In the genomic region with DNA sequence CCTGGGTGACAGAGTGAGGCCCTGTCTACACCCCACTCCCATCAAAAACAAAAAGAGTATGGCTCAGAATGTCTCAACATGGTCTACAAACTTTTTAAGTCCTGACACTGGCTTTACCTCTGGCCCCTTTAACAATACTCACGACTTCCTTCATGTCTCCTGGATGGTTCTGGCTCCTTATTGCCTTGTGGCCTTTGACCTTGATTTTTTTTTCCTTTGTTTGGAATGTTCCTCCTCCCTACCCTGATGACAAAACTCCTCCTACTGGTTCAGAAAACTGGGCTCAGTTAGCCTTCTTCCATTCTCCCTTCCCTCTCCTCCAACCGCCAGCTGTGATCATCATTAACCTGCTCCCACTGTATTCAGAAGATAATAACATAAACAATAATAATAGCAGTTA, we compare ENCODE assay signal across 18 cellular contexts. TPM values are rescaled to one million over a fixed set of nuclear protein-coding genes. Genes with fewer than 3 reads are reported as not detected.
A peak's percentile ranks its signal among the peaks of the same experiment; 100 is the strongest.
DNase-seq lines count a peak whose midpoint lies in the region; TF ChIP-seq lines count a peak whose summit lies in the region.
"Had no signal": no experiment of that assay in that cellular context is flagged by ENCODE, and none has a peak within 500 bp of the region (broad histone marks: within the 10 kb centered on the region; RNA-seq: fewer than 3 reads in every experiment).

No MANE protein-coding gene starts in this region.

- DNase-seq in Caki2 (ENCODE audit: low read depth) (peak; percentile 44), LoVo (ENCODE audit: low spot score) (peak; percentile 57), endothelial cell (ENCODE audit: low spot score) (no peak), progenitor cell of endocrine pancreas (ENCODE audit: low spot score, unreplicated experiment) (no peak), foreskin melanocyte (no peak), DMS 273 (lab: John Stamatoyannopoulos, UW; ENCODE audit: unreplicated experiment) (no peak), NCI-H2081 treated with DMSO at 0.1 percent for 48 hours (lab: John Stamatoyannopoulos, UW) (no peak)
- DNase-seq in activated CD4-positive, alpha-beta T cell treated with anti-CD3 and anti-CD28 coated beads, Interleukin-2, amount 50 U/mL, for 48 hours: no peak
- DNase-seq: CD8-positive, alpha-beta memory T cell; DMS79; GM23248; IMR-90; NCI-H1694; NCI-H2081; NCI-H2171 treated with DMSO at 0.1 percent for 48 hours; NCI-H524 treated with DMSO at 0.1 percent for 48 hours; OCI-M1; SJCRH30 had no signal

- H3K27ac Mint-ChIP-seq in endothelial cell (ENCODE audit: unreplicated experiment) (peak overlapping the region; percentile 21), progenitor cell of endocrine pancreas (peak overlapping the region; percentile 17)

- H3K4me3 Mint-ChIP-seq in endothelial cell (ENCODE audit: unreplicated experiment): peak overlapping the region; percentile 22
- no peak overlapping the region for H3K4me3 Mint-ChIP-seq in progenitor cell of endocrine pancreas (ENCODE audit: low read depth)
- H3K4me3 Mint-ChIP-seq: CD8-positive, alpha-beta memory T cell had no signal

- in situ Hi-C loops in Caki2 (cut with HindIII; ENCODE audit: low pct_unique_long_range_greater_than_20kb, low sequenced_read_pairs): no loop called here

- H3K9me3 Mint-ChIP-seq in endothelial cell (ENCODE audit: unreplicated experiment): no peaks in the 10 kb centered on the region
- peaks cover 3% of the 10 kb centered on the region for H3K9me3 Mint-ChIP-seq in progenitor cell of endocrine pancreas (ENCODE audit: low read depth)
- H3K9me3 Mint-ChIP-seq: CD8-positive, alpha-beta memory T cell had no signal

- peaks cover 3% of the 10 kb centered on the region for H3K4me1 Mint-ChIP-seq in endothelial cell (ENCODE audit: unreplicated experiment)
- peaks cover 20% of the 10 kb centered on the region for H3K4me1 Mint-ChIP-seq in progenitor cell of endocrine pancreas (ENCODE audit: low read depth)

- H3K27me3 Mint-ChIP-seq in endothelial cell (ENCODE audit: unreplicated experiment) (peaks cover 5% of the 10 kb centered on the region), progenitor cell of endocrine pancreas (no peaks in the 10 kb centered on the region)

- TF ChIP-seq CTCF in endothelial cell (IDR thresholded peaks at IDR 0.05; ENCODE audit: unreplicated experiment) (no peak), progenitor cell of endocrine pancreas (IDR thresholded peaks at IDR 0.05; ENCODE audit: unreplicated experiment) (no peak)

- H3K36me3 Mint-ChIP-seq in endothelial cell (ENCODE audit: low read depth, unreplicated experiment) (no peaks in the 10 kb centered on the region), progenitor cell of endocrine pancreas (ENCODE audit: insufficient read depth) (no peaks in the 10 kb centered on the region)

RNA-seq across cellular contexts. Expression of a gene that starts 4.6 kb away (rescaled TPM):
- total RNA-seq in Caki2 (2014; rRNA removed; shearing (Covaris generic); ENCODE audit: low replicate concordance): 16.2 and 17.5 TPM in 2 replicates
- total RNA-seq in endothelial cell (ENCODE audit: unreplicated experiment) (24.1 TPM), progenitor cell of endocrine pancreas (61.1 and 61.5 TPM in 2 replicates)

RNA-seq across cellular contexts. Expression of a gene that starts 59.5 kb away (rescaled TPM):
- total RNA-seq in Caki2 (2014; rRNA removed; shearing (Covaris generic); ENCODE audit: low replicate concordance): 7.1 and 9.4 TPM in 2 replicates
- 160 TPM for total RNA-seq in endothelial cell (ENCODE audit: unreplicated experiment)
- 23.7 and 25.1 TPM in 2 replicates for total RNA-seq in progenitor cell of endocrine pancreas

Comparison
In these comparisons a context has a peak if more than half of its experiments do, and no peak if none do; other contexts are left out.
1. DNase-seq: peak in Caki2 (single experiment) and LoVo (single experiment); none in endothelial cell (single experiment), progenitor cell of endocrine pancreas (single experiment), foreskin melanocyte (single experiment), DMS 273 (single experiment), NCI-H2081 treated with DMSO at 0.1 percent for 48 hours (single experiment) and activated CD4-positive, alpha-beta T cell treated with anti-CD3 and anti-CD28 coated beads, Interleukin-2, amount 50 U/mL, for 48 hours (0 of 2).